In the genomic region with DNA sequence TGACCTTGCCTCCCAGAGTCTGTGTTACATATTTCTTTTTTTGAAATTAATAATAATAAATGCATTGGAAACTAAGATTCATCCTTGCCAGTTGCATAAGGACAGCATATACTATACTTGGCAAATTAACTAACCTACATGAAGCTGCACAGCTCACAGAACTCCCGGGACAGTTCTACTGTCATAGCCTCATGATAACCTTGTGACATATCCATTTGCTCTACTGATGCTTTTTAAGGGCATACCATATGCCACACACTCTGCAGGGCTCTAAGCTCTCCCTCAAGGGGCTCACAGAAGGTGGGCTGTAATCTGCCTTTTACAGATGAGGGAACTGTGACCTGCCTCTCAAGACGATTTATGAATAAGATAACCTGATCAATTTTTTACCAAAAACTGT, we compare ENCODE assay signal across 19 cellular contexts.
"Had no signal": no experiment of that assay in that cellular context is flagged by ENCODE, and none has a peak within 500 bp of the region (broad histone marks: within the 10 kb centered on the region; RNA-seq: fewer than 3 reads in every experiment).

No MANE protein-coding gene starts in this region.

- H3K27me3 Mint-ChIP-seq: activated naive CD8-positive, alpha-beta T cell treated with anti-CD3 and anti-CD28 coated beads for 36 hours; central memory CD8-positive, alpha-beta T cell; naive thymus-derived CD4-positive, alpha-beta T cell had no signal

- H3K4me3 Mint-ChIP-seq: activated naive CD8-positive, alpha-beta T cell treated with anti-CD3 and anti-CD28 coated beads for 36 hours had no signal

- DNase-seq: activated CD4-positive, alpha-beta T cell treated with anti-CD3 and anti-CD28 coated beads for 4 hours; activated gamma-delta T cell treated with Interleukin-2 at 50 U/mL for 16 hours; activated naive CD8-positive, alpha-beta T cell treated with anti-CD3 and anti-CD28 coated beads for 36 hours; amygdala; brain microvascular endothelial cell; hypothalamus; left ventricle myocardium inferior; naive thymus-derived CD4-positive, alpha-beta T cell; nucleus accumbens; stimulated activated CD4-positive, alpha-beta T cell treated with anti-CD3 and anti-CD28 coated beads, Interleukin-15, amount 100 ng/mL, for 24 hours; stimulated activated CD4-positive, alpha-beta T cell treated with anti-CD3 and anti-CD28 coated beads, Interleukin-4, amount 100 ng/mL, for 1 hour; stimulated activated naive CD4-positive, alpha-beta T cell; substantia nigra had no signal

- H3K27ac Mint-ChIP-seq: activated naive CD8-positive, alpha-beta T cell treated with anti-CD3 and anti-CD28 coated beads for 36 hours had no signal

- H3K27ac ChIP-seq: brain microvascular endothelial cell, coronary artery, esophagus muscularis mucosa, left ventricle myocardium inferior, skin epidermis had no signal

- H3K9me3 ChIP-seq: esophagus muscularis mucosa, left ventricle myocardium inferior, tibial nerve, vagina had no signal

- H3K27me3 ChIP-seq: brain microvascular endothelial cell, esophagus muscularis mucosa, tibial nerve, vagina had no signal

- H3K4me3 ChIP-seq: coronary artery, esophagus muscularis mucosa, left ventricle myocardium inferior, skin epidermis, tibial nerve had no signal

- H3K9me3 Mint-ChIP-seq: activated naive CD8-positive, alpha-beta T cell treated with anti-CD3 and anti-CD28 coated beads for 36 hours; central memory CD8-positive, alpha-beta T cell; naive thymus-derived CD4-positive, alpha-beta T cell had no signal

- ATAC-seq: naive thymus-derived CD4-positive, alpha-beta T cell had no signal
